Comparison of ENCODE assay signal across 9 cellular contexts in genomic region chr12:124543052-124543590, GRCh38. TPM values are rescaled to one million over a fixed set of nuclear protein-coding genes. Genes with fewer than 3 reads are reported as not detected.
DNase-seq lines count a peak whose midpoint lies in the region; FAIRE-seq lines count a peak whose summit lies in the region.
"Had no signal": no experiment of that assay in that cellular context is flagged by ENCODE, and none has a peak within 500 bp of the region (broad histone marks: within the 10 kb centered on the region; RNA-seq: fewer than 3 reads in every experiment).

No MANE protein-coding gene starts in this region.

- WGBS in small intestine, 3 donors = 10 to 28% (median 27%) methylated on average over 20 of the region's 20 CpGs

- no peak overlapping the region for H3K4me3 ChIP-seq in small intestine (ENCODE audit: low read depth in 1 of 2, low read length in 2 of 2)

- H3K27ac ChIP-seq in small intestine (ENCODE audit: low read depth in 1 of 2, low read length in 1 of 2) = no peak overlapping the region

- H3K27me3 ChIP-seq in small intestine (ENCODE audit: control insufficient read depth in 2 of 2, insufficient read depth in 2 of 2, low read length in 2 of 2) = no peaks in the 10 kb centered on the region

- DNase-seq in NCI-H82 (lab: John Stamatoyannopoulos, UW) (peak; percentile 81), NCI-H82 treated with DMSO at 0.1 percent for 48 hours (lab: John Stamatoyannopoulos, UW; ENCODE audit: unreplicated experiment) (no peak), NCI-H2227 (lab: John Stamatoyannopoulos, UW; ENCODE audit: unreplicated experiment) (peak; percentile 88), fibroblast of gingiva (ENCODE audit: low read depth) (peak; percentile 27), small intestine (peak; percentile 29), NCI-H524 (lab: John Stamatoyannopoulos, UW) (no peak), GM03348 (ENCODE audit: low spot score) (no peak), medulla oblongata (ENCODE audit: extremely low spot score) (no peak)

- H3K9me3 ChIP-seq in small intestine (ENCODE audit: control insufficient read depth, low read depth) = no peaks in the 10 kb centered on the region

- no peak for FAIRE-seq in small intestine (lab: Jason Lieb, UNC)
- FAIRE-seq: colon had no signal

- peaks cover 7 to 16% of the 10 kb centered on the region in 2 donors for H3K4me1 ChIP-seq in small intestine (ENCODE audit: control insufficient read depth in 2 of 2, insufficient read depth in 1 of 2, low read depth in 1 of 2, low read length in 1 of 2)

- H3K36me3 ChIP-seq in small intestine (ENCODE audit: control insufficient read depth in 2 of 2, insufficient read depth in 2 of 2, low read length in 2 of 2) = peaks cover 0 to 3% of the 10 kb centered on the region in 2 donors

RNA-seq across cellular contexts. Expression of gene NCOR2, which starts 24.3 kb away (rescaled TPM):
- 10 to 100 TPM; 26.2 to 50.4 (median 30.0) TPM for polyA plus RNA-seq in small intestine

Comparison
In these comparisons a context has a peak if more than half of its experiments do, and no peak if none do; other contexts are left out.
1. DNase-seq: peak in NCI-H82 (single experiment), NCI-H2227 (single experiment), fibroblast of gingiva (single experiment) and small intestine (single experiment); none in NCI-H82 treated with DMSO at 0.1 percent for 48 hours (single experiment), NCI-H524 (0 of 2), GM03348 (single experiment) and medulla oblongata (single experiment).